12 cellular contexts compared by ENCODE assay signal in the genomic region with DNA sequence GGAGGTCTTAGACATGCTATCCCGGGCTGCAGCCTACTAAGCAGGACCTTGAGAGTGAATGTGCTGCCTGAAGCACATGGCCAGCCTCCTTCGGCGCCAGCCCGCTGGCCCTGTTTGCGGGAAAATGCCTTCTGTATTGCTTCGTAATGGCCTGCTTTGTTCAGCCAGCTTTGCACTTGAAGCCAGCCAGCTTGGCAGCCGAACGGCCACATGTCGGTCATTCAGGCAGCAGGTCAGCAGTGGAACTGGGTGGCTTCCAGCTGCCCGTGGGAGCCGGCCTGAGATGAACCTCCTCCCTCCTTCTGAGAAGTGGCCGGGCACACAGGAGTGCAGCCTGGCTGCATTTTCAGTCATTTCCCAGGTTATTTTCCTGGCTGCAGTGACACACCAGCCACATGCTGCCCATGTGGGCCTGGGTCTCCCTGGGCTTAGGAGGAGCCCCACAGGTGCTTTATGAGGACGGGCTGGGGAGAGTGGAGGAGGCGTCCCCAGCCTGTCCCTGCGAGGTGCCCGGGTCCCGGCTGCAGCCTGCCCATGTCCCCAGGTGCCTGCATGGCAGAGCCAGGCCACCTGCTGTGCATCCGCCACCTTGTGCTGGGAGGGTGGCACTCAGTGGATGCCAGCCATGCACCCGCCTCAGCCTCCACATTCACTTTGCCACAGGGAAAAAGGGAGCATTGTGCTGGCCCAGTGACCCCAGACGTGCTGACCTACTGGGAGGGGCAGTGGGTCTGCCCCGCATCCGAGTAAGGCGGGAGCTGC.
DNase-seq lines count a peak whose midpoint lies in the region; ATAC-seq, FAIRE-seq and TF ChIP-seq lines count a peak whose summit lies in the region.
"Had no signal": no experiment of that assay in that cellular context is flagged by ENCODE, and none has a peak within 500 bp of the region (broad histone marks: within the 10 kb centered on the region; RNA-seq: fewer than 3 reads in every experiment).

No MANE protein-coding gene starts in this region.

- peaks cover 0 to under 1% of the 10 kb centered on the region in 2 donors for H3K9me3 ChIP-seq in kidney (ENCODE audit: control insufficient read depth in 1 of 2, low read length in 2 of 2)

- FAIRE-seq in kidney (lab: Jason Lieb, UNC): no peak
- FAIRE-seq: endothelial cell of umbilical vein had no signal

- no peak for TF ChIP-seq CTCF in kidney (IDR thresholded peaks at IDR 0.05; ENCODE audit: borderline replicate concordance, extremely low read depth, insufficient read depth)
- no peak for TF ChIP-seq CTCF in retinal pigment epithelial cell (conservative IDR thresholded peaks at IDR 0.05; ENCODE audit: low read depth, low read length)

- no peak for ATAC-seq in HG03520 (IDR thresholded peaks at IDR 0.05; ENCODE audit: unreplicated experiment)
- ATAC-seq: stimulated activated effector memory CD8-positive, alpha-beta T cell treated with anti-CD3 and anti-CD28 coated beads, Interleukin-12 subunit alpha, Interleukin-12 subunit beta, amount 100 ng/mL, for 72 hours had no signal

- H3K9ac ChIP-seq in kidney (ENCODE audit: low read length in 2 of 2): no peak overlapping the region

- intact Hi-C loops in kidney (cut with DNase I): no loop called here

- H3K4me1 ChIP-seq in kidney (ENCODE audit: control insufficient read depth in 1 of 2, insufficient read depth in 1 of 2, low read depth in 1 of 2, low read length in 2 of 2): peaks cover 6 to 12% of the 10 kb centered on the region in 2 donors

- H3K4me3 ChIP-seq in kidney (ENCODE audit: low read length in 2 of 2) (no peak overlapping the region), retinal pigment epithelial cell (ENCODE audit: low read length) (no peak overlapping the region)

- DNase-seq in NCI-H1092 (lab: John Stamatoyannopoulos, UW): peak; percentile 62
- DNase-seq in cerebellar cortex (ENCODE audit: low spot score): peak; percentile 87
- no peak for DNase-seq in kidney
- peak; percentile 60 for DNase-seq in retinal pigment epithelial cell (ENCODE audit: low read depth)
- no peak for DNase-seq in activated CD8-positive, alpha-beta memory T cell treated with anti-CD3 and anti-CD28 coated beads, Interleukin-2, amount 50 U/mL, for 48 hours
- no peak for DNase-seq in stimulated activated CD4-positive, alpha-beta T cell treated with anti-CD3 and anti-CD28 coated beads, Interleukin-1b, Interleukin-23, amount 100 ng/mL, for 48 hours
- DNase-seq in stimulated activated CD4-positive, alpha-beta T cell treated with anti-CD3 and anti-CD28 coated beads, Interleukin-4, amount 100 ng/mL, for 1 hour: no peak
- DNase-seq: activated CD4-positive, alpha-beta T cell treated with anti-CD3 and anti-CD28 coated beads, Interleukin-2, amount 50 U/mL, for 1 hour; stimulated activated CD4-positive, alpha-beta T cell treated with anti-CD3 and anti-CD28 coated beads, Interleukin-4, amount 100 ng/mL, for 24 hours had no signal

- H3K36me3 ChIP-seq in kidney (ENCODE audit: control insufficient read depth in 1 of 2, insufficient read depth in 2 of 2, low read length in 2 of 2): no peaks in the 10 kb centered on the region

- peak overlapping the region; percentile 16 to 20 for H3K27ac ChIP-seq in kidney (ENCODE audit: low read depth in 2 of 2, low read length in 2 of 2)

Comparison
In these comparisons a context has a peak if more than half of its experiments do, and no peak if none do; other contexts are left out.
1. DNase-seq: peak in NCI-H1092 (single experiment), cerebellar cortex (single experiment) and retinal pigment epithelial cell (single experiment); none in kidney (single experiment), activated CD8-positive, alpha-beta memory T cell treated with anti-CD3 and anti-CD28 coated beads, Interleukin-2, amount 50 U/mL, for 48 hours (single experiment), stimulated activated CD4-positive, alpha-beta T cell treated with anti-CD3 and anti-CD28 coated beads, Interleukin-1b, Interleukin-23, amount 100 ng/mL, for 48 hours (single experiment) and stimulated activated CD4-positive, alpha-beta T cell treated with anti-CD3 and anti-CD28 coated beads, Interleukin-4, amount 100 ng/mL, for 1 hour (single experiment).